23 cellular contexts compared by ENCODE assay signal in the genomic region with DNA sequence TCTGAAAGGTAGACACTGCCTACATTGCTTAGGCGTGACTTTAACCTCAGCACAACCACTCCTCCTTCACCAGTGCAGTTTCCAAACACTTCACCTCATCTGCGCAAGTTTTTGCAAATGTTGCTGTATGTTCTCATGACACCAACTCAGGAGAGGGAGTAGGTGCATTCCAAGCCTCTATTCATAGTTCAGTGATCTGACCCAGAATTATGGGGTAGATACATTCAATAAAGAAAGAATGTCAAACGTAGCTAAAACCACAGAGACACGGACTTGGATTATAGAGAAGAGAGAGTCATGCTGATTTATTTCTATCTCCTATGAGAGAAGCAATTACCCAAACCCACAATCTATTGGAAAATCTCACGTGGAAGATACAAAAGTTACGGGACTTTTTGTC.
"Had no signal": no experiment of that assay in that cellular context is flagged by ENCODE, and none has a peak within 500 bp of the region (broad histone marks: within the 10 kb centered on the region; RNA-seq: fewer than 3 reads in every experiment).

No MANE protein-coding gene starts in this region.

- FAIRE-seq: endothelial cell of umbilical vein, frontal cortex, urothelium cell line had no signal

- H3K27ac Mint-ChIP-seq: endodermal cell; mesothelial cell of epicardium; natural killer cell; stimulated activated effector memory CD8-positive, alpha-beta T cell treated with anti-CD3 and anti-CD28 coated beads, Interleukin-12 subunit alpha, Interleukin-12 subunit beta, amount 100 ng/mL, for 72 hours; type B pancreatic cell had no signal

- H3K36me3 ChIP-seq: colonic mucosa, heart right ventricle, ovary, suprapubic skin, thyroid gland had no signal

- H3K9me3 Mint-ChIP-seq: endodermal cell, type B pancreatic cell had no signal

- ATAC-seq: heart right ventricle; left lobe of liver; natural killer cell; right cardiac atrium; stimulated activated effector memory CD8-positive, alpha-beta T cell treated with anti-CD3 and anti-CD28 coated beads, Interleukin-12 subunit alpha, Interleukin-12 subunit beta, amount 100 ng/mL, for 72 hours; stimulated activated naive CD8-positive, alpha-beta T cell treated with anti-CD3 and anti-CD28 coated beads, Interleukin-15, Interleukin-2, amounts not matched to agents 100 U/mL and 50 U/mL, for 24 hours had no signal

- H3K4me3 Mint-ChIP-seq: endodermal cell; mesothelial cell of epicardium; natural killer cell; neural crest cell; stimulated activated effector memory CD8-positive, alpha-beta T cell treated with anti-CD3 and anti-CD28 coated beads, Interleukin-12 subunit alpha, Interleukin-12 subunit beta, amount 100 ng/mL, for 72 hours; type B pancreatic cell had no signal

- H3K9me3 ChIP-seq: colonic mucosa, ovary, suprapubic skin, thyroid gland had no signal

- DNase-seq: colonic mucosa; effector CD4-positive, alpha-beta T cell; endodermal cell; erythroblast; heart right ventricle; islet precursor cell; natural killer cell; ovary; right cardiac atrium; stimulated activated CD4-positive, alpha-beta T cell treated with anti-CD3 and anti-CD28 coated beads, Interleukin-2, amount 100 ng/mL, for 48 hours; stimulated activated CD8-positive, alpha-beta memory T cell treated with anti-CD3 and anti-CD28 coated beads, Interleukin-4, amount 100 ng/mL, for 48 hours; stimulated activated naive CD8-positive, alpha-beta T cell treated with anti-CD3 and anti-CD28 coated beads, Interleukin-15, Interleukin-2, amounts not matched to agents 100 U/mL and 50 U/mL, for 24 hours; thyroid gland had no signal

- H3K4me3 ChIP-seq: colonic mucosa, heart right ventricle, ovary, smooth muscle cell, suprapubic skin, thyroid gland had no signal

- H3K27me3 Mint-ChIP-seq: type B pancreatic cell had no signal

- H3K27ac ChIP-seq: colonic mucosa, heart right ventricle, ovary, suprapubic skin, thyroid gland had no signal

- H3K4me1 ChIP-seq: colonic mucosa, heart right ventricle, suprapubic skin, thyroid gland had no signal

- H3K27me3 ChIP-seq: colonic mucosa, ovary, suprapubic skin, thyroid gland had no signal

- H3K4me2 ChIP-seq: smooth muscle cell had no signal

- H3K36me3 Mint-ChIP-seq: mesothelial cell of epicardium; natural killer cell; stimulated activated effector memory CD8-positive, alpha-beta T cell treated with anti-CD3 and anti-CD28 coated beads, Interleukin-12 subunit alpha, Interleukin-12 subunit beta, amount 100 ng/mL, for 72 hours; type B pancreatic cell had no signal

- H3K4me1 Mint-ChIP-seq: endodermal cell; mesothelial cell of epicardium; natural killer cell; stimulated activated effector memory CD8-positive, alpha-beta T cell treated with anti-CD3 and anti-CD28 coated beads, Interleukin-12 subunit alpha, Interleukin-12 subunit beta, amount 100 ng/mL, for 72 hours had no signal
